In the genomic region with DNA sequence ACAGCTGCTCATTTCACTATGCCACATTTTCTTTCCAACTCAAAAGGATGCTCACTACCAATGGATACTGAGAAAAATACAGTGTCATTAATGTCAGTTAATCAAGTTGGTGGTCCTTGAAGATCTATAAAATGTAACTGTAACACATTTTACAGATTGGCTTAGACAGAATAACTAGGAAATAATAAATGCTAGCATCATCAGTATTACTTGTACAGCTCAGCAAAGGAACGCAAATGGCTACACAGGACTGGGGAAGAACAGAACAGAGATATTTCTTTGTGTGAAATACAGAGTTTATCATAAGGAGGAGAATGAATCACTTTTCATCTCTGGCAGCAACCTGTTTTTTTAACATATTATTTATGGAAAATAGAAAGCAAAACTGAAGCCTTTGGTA, we compare ENCODE assay signal across 8 cellular contexts. TPM values are rescaled to one million over a fixed set of nuclear protein-coding genes. Genes with fewer than 3 reads are reported as not detected.
A peak's percentile ranks its signal among the peaks of the same experiment; 100 is the strongest.
DNase-seq lines count a peak whose midpoint lies in the region; ATAC-seq and TF ChIP-seq lines count a peak whose summit lies in the region.

No MANE protein-coding gene starts in this region.

- H3K27ac Mint-ChIP-seq in stimulated activated memory B cell treated with anti-CD40 and anti-IgM and Interleukin-4, amounts not matched to agents 10 μg/mL and 1 μg/mL and 100 μg/mL, for 72 hours = peak overlapping the region; percentile 80

- H3K27me3 Mint-ChIP-seq in stimulated activated memory B cell treated with anti-CD40 and anti-IgM and Interleukin-4, amounts not matched to agents 10 μg/mL and 1 μg/mL and 100 μg/mL, for 72 hours = no peaks in the 10 kb centered on the region

- no peaks in the 10 kb centered on the region for H3K9me3 ChIP-seq in esophagus squamous epithelium

- intact Hi-C loops in esophagus squamous epithelium (cut with DNase I) = no loop called here

- peak overlapping the region in 3 of 4 donors; percentile 33 to 64 (median 36) for H3K4me3 ChIP-seq in esophagus squamous epithelium

- H3K27me3 ChIP-seq in esophagus squamous epithelium = no peaks in the 10 kb centered on the region

- WGBS in esophagus squamous epithelium, 2 donors = 42 to 44% methylated on average over 1 of the region's 1 CpG

- H3K4me3 Mint-ChIP-seq in stimulated activated memory B cell treated with anti-CD40 and anti-IgM and Interleukin-4, amounts not matched to agents 10 μg/mL and 1 μg/mL and 100 μg/mL, for 72 hours = peak overlapping the region; percentile 76

- H3K36me3 ChIP-seq in esophagus squamous epithelium = no peaks in the 10 kb centered on the region

- H3K4me1 ChIP-seq in esophagus squamous epithelium = peaks cover 9 to 26% (median 12%) of the 10 kb centered on the region in 3 donors

- no peaks in the 10 kb centered on the region for H3K36me3 Mint-ChIP-seq in stimulated activated memory B cell treated with anti-CD40 and anti-IgM and Interleukin-4, amounts not matched to agents 10 μg/mL and 1 μg/mL and 100 μg/mL, for 72 hours

- H3K9me3 Mint-ChIP-seq in stimulated activated memory B cell treated with anti-CD40 and anti-IgM and Interleukin-4, amounts not matched to agents 10 μg/mL and 1 μg/mL and 100 μg/mL, for 72 hours = no peaks in the 10 kb centered on the region

- peak overlapping the region; percentile 68 to 87 (median 84) for H3K27ac ChIP-seq in esophagus squamous epithelium

- peak; percentile 5 for ATAC-seq in GM19463 (IDR thresholded peaks at IDR 0.05; ENCODE audit: unreplicated experiment)
- ATAC-seq in HG03565 (IDR thresholded peaks at IDR 0.05; ENCODE audit: unreplicated experiment) = peak; percentile 7
- no peak for ATAC-seq in stimulated activated memory B cell treated with anti-CD40 and anti-IgM and Interleukin-4, amounts not matched to agents 10 μg/mL and 1 μg/mL and 100 μg/mL, for 72 hours

- DNase-seq in esophagus squamous epithelium (lab: John Stamatoyannopoulos, UW) (no peak), D341Med (ENCODE audit: low spot score) (no peak), ureter (ENCODE audit: low spot score) (no peak), NCI-H146 treated with DMSO at 0.1 percent for 48 hours (lab: John Stamatoyannopoulos, UW; ENCODE audit: unreplicated experiment) (no peak)
- DNase-seq in activated CD4-positive, CD25-positive, alpha-beta regulatory T cell (lab: John Stamatoyannopoulos, UW) = no peak

- no peak for TF ChIP-seq POLR2A in esophagus squamous epithelium (IDR thresholded peaks at IDR 0.05)

- no peak for TF ChIP-seq CTCF in esophagus squamous epithelium (IDR thresholded peaks at IDR 0.05)

- peaks cover 9% of the 10 kb centered on the region for H3K4me1 Mint-ChIP-seq in stimulated activated memory B cell treated with anti-CD40 and anti-IgM and Interleukin-4, amounts not matched to agents 10 μg/mL and 1 μg/mL and 100 μg/mL, for 72 hours

RNA-seq across cellular contexts. Expression of a gene that starts 8.2 kb away (rescaled TPM):
- 100 to 1,000 TPM in 1 of 4 donors, 10 to 100 TPM in 3; 46.2 to 149 (median 65.4) TPM for total RNA-seq in esophagus squamous epithelium
- 96.7 TPM for total RNA-seq in ureter
